8 cellular contexts compared by ENCODE assay signal in genomic region chr20:41095110-41095969, GRCh38. TPM values are rescaled to one million over a fixed set of nuclear protein-coding genes. Genes with fewer than 3 reads are reported as not detected.
A peak's percentile ranks its signal among the peaks of the same experiment; 100 is the strongest.
DNase-seq lines count a peak whose midpoint lies in the region; ATAC-seq and TF ChIP-seq lines count a peak whose summit lies in the region.

No MANE protein-coding gene starts in this region.

- ATAC-seq in right cardiac atrium: peak; percentile 67 to 80
- no peak for ATAC-seq in GM18511 (IDR thresholded peaks at IDR 0.05; ENCODE audit: unreplicated experiment)
- no peak for ATAC-seq in GM19397 (IDR thresholded peaks at IDR 0.05; ENCODE audit: unreplicated experiment)

- H3K4me1 ChIP-seq in ascending aorta (no peaks in the 10 kb centered on the region), right cardiac atrium (ENCODE audit: control insufficient read depth, insufficient read depth, low read length) (no peaks in the 10 kb centered on the region)

- TF ChIP-seq CTCF in GM10266 (IDR thresholded peaks at IDR 0.05; ENCODE audit: control insufficient read depth, insufficient read depth, low read depth, missing control alignments) (peak; percentile 76), NB4 (IDR thresholded peaks at IDR 0.05; ENCODE audit: low read depth, low read length) (peak; percentile 69), ascending aorta (IDR thresholded peaks at IDR 0.05) (peak; percentile 71 to 89 (median 85))

- no peak for TF ChIP-seq POLR2A in NB4 (IDR thresholded peaks at IDR 0.05; ENCODE audit: extremely low read depth, insufficient read length)

- DNase-seq in GM10266 (ENCODE audit: extremely low spot score): peak; percentile 54
- peak; percentile 73 for DNase-seq in NB4 (ENCODE audit: low read depth)
- DNase-seq in T-helper 2 cell: peak in 4 of 5 experiments; percentile 28 to 63 (median 32)
- DNase-seq in ascending aorta (ENCODE audit: low spot score in 2 of 2): peak in 1 of 2 donors; percentile 73
- DNase-seq in right cardiac atrium: peak; percentile 46 to 75 (median 67)
- peak; percentile 17 to 20 for DNase-seq in stimulated activated CD4-positive, alpha-beta T cell treated with anti-CD3 and anti-CD28 coated beads, Interleukin-12 subunit alpha, Interleukin-12 subunit beta, amount 100 ng/mL, for 24 hours (ENCODE audit: low read depth in 2 of 2)

- H3K9me3 ChIP-seq in ascending aorta (no peaks in the 10 kb centered on the region), right cardiac atrium (ENCODE audit: control insufficient read depth, low read length) (no peaks in the 10 kb centered on the region)

- WGBS in right cardiac atrium: 43% methylated on average over 7 of the region's 7 CpGs

- H3K27ac ChIP-seq in ascending aorta (no peak overlapping the region), right cardiac atrium (ENCODE audit: low read length) (no peak overlapping the region)

- H3K36me3 ChIP-seq in ascending aorta: peaks cover 55 to 72% of the 10 kb centered on the region in 2 donors

- H3K27me3 ChIP-seq in ascending aorta (no peaks in the 10 kb centered on the region), right cardiac atrium (ENCODE audit: control insufficient read depth, insufficient read depth) (no peaks in the 10 kb centered on the region)

- H3K4me3 ChIP-seq in NB4 (ENCODE audit: low read depth, low read length): no peak overlapping the region
- no peak overlapping the region for H3K4me3 ChIP-seq in ascending aorta
- no peak overlapping the region for H3K4me3 ChIP-seq in right cardiac atrium (ENCODE audit: low read length)

- intact Hi-C loops in ascending aorta (cut with DNase I) (loop anchor here (1.0 kb wide), 2 partner anchors 105 to 127 kb away; no protein-coding TSS in a partner anchor), right cardiac atrium (cut with DNase I) (loop anchor here in 3 of 4 donors (2.0 to 5.0 kb wide), 3 partner anchors 105 to 128 kb away; no protein-coding TSS in a partner anchor)

RNA-seq across cellular contexts. Expression of gene PLCG1, which starts 42.0 kb away (rescaled TPM):
- total RNA-seq in ascending aorta (168 TPM), right cardiac atrium (10 to 100 TPM; 50.1 to 62.2 (median 58.3) TPM)
- polyA plus RNA-seq in right cardiac atrium: 45.6 TPM

Comparison
In these comparisons a context has a peak if more than half of its experiments do, and no peak if none do; other contexts are left out.
1. ATAC-seq: peak in right cardiac atrium (2 of 2); none in GM18511 (single experiment) and GM19397 (single experiment).
2. Peak in every context shown above with its lines, with median percentiles within 50 percentile points of each other: CTCF ChIP-seq.